In genomic region chr2:102367331-102367971, GRCh38 we compare ENCODE assay signal across 12 cellular contexts. TPM values are rescaled to one million over a fixed set of nuclear protein-coding genes. Genes with fewer than 3 reads are reported as not detected.
DNase-seq lines count a peak whose midpoint lies in the region; ATAC-seq and TF ChIP-seq lines count a peak whose summit lies in the region.
"Had no signal": no experiment of that assay in that cellular context is flagged by ENCODE, and none has a peak within 500 bp of the region (broad histone marks: within the 10 kb centered on the region; RNA-seq: fewer than 3 reads in every experiment).

No MANE protein-coding gene starts in this region.

- DNase-seq in CD4-positive, alpha-beta memory T cell, result peak; percentile 64 to 83 (median 81)
- peak; percentile 56 for DNase-seq in activated naive CD4-positive, alpha-beta T cell treated with anti-CD3 and anti-CD28 coated beads, Interleukin-2, amount 10 ng/mL, durations not matched to agents 7 days and 5 days
- DNase-seq in NCI-H2107 (lab: John Stamatoyannopoulos, UW) (no peak), globus pallidus (ENCODE audit: low spot score) (no peak), suprapubic skin (ENCODE audit: low spot score in 2 of 2) (no peak), middle frontal gyrus (ENCODE audit: extremely low spot score, low spot score) (no peak)
- DNase-seq: cortex of kidney had no signal

- TF ChIP-seq POLR2A in suprapubic skin (IDR thresholded peaks at IDR 0.05), result no peak

- peak overlapping the region; percentile 39 to 86 (median 80) for H3K4me3 Mint-ChIP-seq in CD4-positive, alpha-beta memory T cell
- H3K4me3 Mint-ChIP-seq in activated naive CD4-positive, alpha-beta T cell treated with anti-CD3 and anti-CD28 coated beads, Interleukin-2, amount 10 ng/mL, durations not matched to agents 7 days and 5 days, result peak overlapping the region; percentile 48

- ATAC-seq in GM19395 (IDR thresholded peaks at IDR 0.05; ENCODE audit: unreplicated experiment), result peak; percentile 77
- peak; percentile 71 for ATAC-seq in HG03066 (IDR thresholded peaks at IDR 0.05; ENCODE audit: low read depth, unreplicated experiment)

- H3K36me3 ChIP-seq in CD4-positive, alpha-beta memory T cell (ENCODE audit: insufficient read depth, low read length), result no peaks in the 10 kb centered on the region
- H3K36me3 ChIP-seq in suprapubic skin, result peaks cover 11% of the 10 kb centered on the region

- peaks cover 0 to 14% of the 10 kb centered on the region in 2 donors for H3K9me3 ChIP-seq in CD4-positive, alpha-beta memory T cell (ENCODE audit: control insufficient read depth in 1 of 2, low read length in 2 of 2)
- no peaks in the 10 kb centered on the region for H3K9me3 ChIP-seq in suprapubic skin

- TF ChIP-seq EP300 in suprapubic skin (IDR thresholded peaks at IDR 0.05), result no peak

- peak overlapping the region; percentile 59 for H3K27ac ChIP-seq in CD4-positive, alpha-beta memory T cell (ENCODE audit: low read depth, low read length)
- H3K27ac ChIP-seq in suprapubic skin, result no peak overlapping the region
- H3K27ac ChIP-seq: C4-2B, right atrium auricular region had no signal

- H3K27ac Mint-ChIP-seq in CD4-positive, alpha-beta memory T cell, result peak overlapping the region; percentile 81 to 98 (median 93)
- peak overlapping the region; percentile 93 for H3K27ac Mint-ChIP-seq in activated naive CD4-positive, alpha-beta T cell treated with anti-CD3 and anti-CD28 coated beads, Interleukin-2, amount 10 ng/mL, durations not matched to agents 7 days and 5 days

- POLR2A ChIA-PET in CD4-positive, alpha-beta memory T cell (lab: Charles Lee; ENCODE audit: partially characterized antibody), result interaction anchor here (0.7 to 2.4 kb wide), 6 partner anchors 10 to 369 kb away, joined by 3 to 27 read pairs (median 4); partner anchors contain the start of gene IL18R1

- peaks cover 43 to 58% of the 10 kb centered on the region in 2 donors for H3K36me3 Mint-ChIP-seq in CD4-positive, alpha-beta memory T cell
- H3K36me3 Mint-ChIP-seq in activated naive CD4-positive, alpha-beta T cell treated with anti-CD3 and anti-CD28 coated beads, Interleukin-2, amount 10 ng/mL, durations not matched to agents 7 days and 5 days, result peaks cover 89% of the 10 kb centered on the region

- TF ChIP-seq CTCF in suprapubic skin (IDR thresholded peaks at IDR 0.05), result no peak

- CTCF ChIA-PET in CD4-positive, alpha-beta memory T cell (lab: Charles Lee; ENCODE audit: partially characterized antibody), result interaction anchor here (2.2 to 2.3 kb wide), 2 partner anchors 9 to 11 kb away, joined by 11 to 21 read pairs; partner anchors contain the start of gene IL18R1
- CTCF ChIA-PET in activated naive CD4-positive, alpha-beta T cell treated with anti-CD3 and anti-CD28 coated beads, Interleukin-2, amount 10 ng/mL, durations not matched to agents 7 days and 5 days (lab: Charles Lee), result interaction anchor here (1.3 to 3.2 kb wide), 3 partner anchors 11 to 75 kb away, joined by 3 to 11 read pairs (median 5); no protein-coding TSS in a partner anchor

- H3K9me3 Mint-ChIP-seq in CD4-positive, alpha-beta memory T cell, result peaks cover 3 to 24% (median 17%) of the 10 kb centered on the region in 8 donors
- peaks cover 50% of the 10 kb centered on the region for H3K9me3 Mint-ChIP-seq in activated naive CD4-positive, alpha-beta T cell treated with anti-CD3 and anti-CD28 coated beads, Interleukin-2, amount 10 ng/mL, durations not matched to agents 7 days and 5 days

- WGBS in suprapubic skin, result 88% methylated on average over 6 of the region's 6 CpGs

- H3K27me3 Mint-ChIP-seq in CD4-positive, alpha-beta memory T cell, result no peaks in the 10 kb centered on the region
- no peaks in the 10 kb centered on the region for H3K27me3 Mint-ChIP-seq in activated naive CD4-positive, alpha-beta T cell treated with anti-CD3 and anti-CD28 coated beads, Interleukin-2, amount 10 ng/mL, durations not matched to agents 7 days and 5 days

- intact Hi-C loops in CD4-positive, alpha-beta memory T cell (cut with micrococcal nuclease), result loop anchor here (1.0 to 2.0 kb wide), 3 partner anchors 11 to 75 kb away; no protein-coding TSS in a partner anchor

- H3K27me3 ChIP-seq in CD4-positive, alpha-beta memory T cell (ENCODE audit: insufficient read depth, low read length), result no peaks in the 10 kb centered on the region
- no peaks in the 10 kb centered on the region for H3K27me3 ChIP-seq in suprapubic skin
- H3K27me3 ChIP-seq: right atrium auricular region had no signal

- peaks cover 33 to 78% (median 60%) of the 10 kb centered on the region in 4 donors for H3K4me1 Mint-ChIP-seq in CD4-positive, alpha-beta memory T cell
- peaks cover 70% of the 10 kb centered on the region for H3K4me1 Mint-ChIP-seq in activated naive CD4-positive, alpha-beta T cell treated with anti-CD3 and anti-CD28 coated beads, Interleukin-2, amount 10 ng/mL, durations not matched to agents 7 days and 5 days

- H3K4me1 ChIP-seq in CD4-positive, alpha-beta memory T cell (ENCODE audit: insufficient read depth, low read length), result peaks cover 51% of the 10 kb centered on the region
- H3K4me1 ChIP-seq in suprapubic skin, result no peaks in the 10 kb centered on the region
- H3K4me1 ChIP-seq: right atrium auricular region had no signal

- peak overlapping the region in 1 of 2 donors; percentile 41 for H3K4me3 ChIP-seq in CD4-positive, alpha-beta memory T cell (ENCODE audit: low read length in 2 of 2)
- H3K4me3 ChIP-seq in suprapubic skin, result no peak overlapping the region
- H3K4me3 ChIP-seq: right atrium auricular region had no signal

RNA-seq across cellular contexts. Expression of gene IL18R1, which starts 11.9 kb away (rescaled TPM):
- 10 to 100 TPM in 1 of 2 experiments, 1 to 10 TPM in 1; 9.5 to 11.0 TPM for total RNA-seq in CD4-positive, alpha-beta memory T cell
- 10 to 100 TPM; 12.4 to 18.4 TPM for polyA plus RNA-seq in CD4-positive, alpha-beta memory T cell
- 1 to 10 TPM in 3 of 4 donors, under 1 TPM in 1; 0.89 to 7.2 (median 2.2) TPM for total RNA-seq in suprapubic skin
- total RNA-seq: temporal lobe had no signal

RNA-seq across cellular contexts. Expression of gene IL18RAP, which starts 55.5 kb away (rescaled TPM):
- total RNA-seq in CD4-positive, alpha-beta memory T cell, result 1 to 10 TPM; 4.2 to 6.5 TPM
- 1 to 10 TPM in 1 of 2 donors, under 1 TPM in 1; 0.33 to 5.1 TPM for polyA plus RNA-seq in CD4-positive, alpha-beta memory T cell
- 1 to 10 TPM in 1 of 4 donors, under 1 TPM in 1, not detected in 2; 0.59 to 2.3 TPM for total RNA-seq in suprapubic skin
- total RNA-seq: temporal lobe had no signal

RNA-seq across cellular contexts. Expression of gene IL1RL1, which starts 56.1 kb away (rescaled TPM):
- total RNA-seq in CD4-positive, alpha-beta memory T cell, result under 1 TPM; 0.26 to 0.33 TPM
- polyA plus RNA-seq in CD4-positive, alpha-beta memory T cell, result under 1 TPM in 1 of 2 donors, not detected in 1; 0.29 TPM
- total RNA-seq in suprapubic skin, result 1 to 10 TPM in 3 of 4 donors, under 1 TPM in 1; 0.98 to 6.6 (median 1.2) TPM

Comparison
In these comparisons a context has a peak if more than half of its experiments do, and no peak if none do; other contexts are left out.
1. DNase-seq: peak in CD4-positive, alpha-beta memory T cell (5 of 5) and activated naive CD4-positive, alpha-beta T cell treated with anti-CD3 and anti-CD28 coated beads, Interleukin-2, amount 10 ng/mL, durations not matched to agents 7 days and 5 days (single experiment); none in NCI-H2107 (single experiment), globus pallidus (single experiment), suprapubic skin (0 of 2) and middle frontal gyrus (single experiment).